Comparison of ENCODE assay signal across 23 cellular contexts in genomic region chr11:133386852-133387251, GRCh38.
"Had no signal": no experiment of that assay in that cellular context is flagged by ENCODE, and none has a peak within 500 bp of the region (broad histone marks: within the 10 kb centered on the region; RNA-seq: fewer than 3 reads in every experiment).

No MANE protein-coding gene starts in this region.

- H3K27me3 Mint-ChIP-seq: activated CD4-positive, alpha-beta memory T cell treated with anti-CD3 and anti-CD28 coated beads for 36 hours; activated CD4-positive, alpha-beta T cell treated with anti-CD3 and anti-CD28 coated beads, Interleukin-2, amount 10 ng/mL, durations not matched to agents 7 days and 5 days; T-cell had no signal

- H3K9ac ChIP-seq: KMS-11 had no signal

- H3K4me3 Mint-ChIP-seq: activated CD4-positive, alpha-beta memory T cell treated with anti-CD3 and anti-CD28 coated beads for 36 hours; activated CD4-positive, alpha-beta T cell treated with anti-CD3 and anti-CD28 coated beads, Interleukin-2, amount 10 ng/mL, durations not matched to agents 7 days and 5 days; activated naive CD4-positive, alpha-beta T cell treated with anti-CD3 and anti-CD28 coated beads for 36 hours; activated naive CD8-positive, alpha-beta T cell; activated T-cell treated with anti-CD3 and anti-CD28 coated beads, Interleukin-2, amount 50 U/mL, for 4 hours; T-cell had no signal

- H3K27ac Mint-ChIP-seq: activated CD4-positive, alpha-beta memory T cell treated with anti-CD3 and anti-CD28 coated beads for 36 hours; activated CD4-positive, alpha-beta T cell treated with anti-CD3 and anti-CD28 coated beads, Interleukin-2, amount 10 ng/mL, durations not matched to agents 7 days and 5 days; activated naive CD4-positive, alpha-beta T cell treated with anti-CD3 and anti-CD28 coated beads for 36 hours; activated naive CD8-positive, alpha-beta T cell; T-cell had no signal

- H3K4me3 ChIP-seq: MG63, PC-9, SK-N-MC had no signal

- FAIRE-seq: astrocyte, TTC549 had no signal

- H3K36me3 Mint-ChIP-seq: activated CD4-positive, alpha-beta memory T cell treated with anti-CD3 and anti-CD28 coated beads for 36 hours; activated naive CD8-positive, alpha-beta T cell; brain; T-cell had no signal

- ATAC-seq: activated T-cell treated with anti-CD3 and anti-CD28 coated beads, Interleukin-2, amount 50 U/mL, for 4 hours; T-cell had no signal

- DNase-seq: activated CD4-positive, alpha-beta memory T cell treated with anti-CD3 and anti-CD28 coated beads for 36 hours; activated CD4-positive, alpha-beta T cell treated with anti-CD3 and anti-CD28 coated beads, Interleukin-2, amount 10 ng/mL, durations not matched to agents 7 days and 5 days; activated CD4-positive, CD25-positive, alpha-beta regulatory T cell; activated CD8-positive, alpha-beta memory T cell treated with anti-CD3 and anti-CD28 coated beads for 24 hours; activated effector memory CD4-positive, alpha-beta T cell treated with anti-CD3 and anti-CD28 coated beads, Interleukin-2, amount 50 U/mL, for 16 hours; activated naive CD4-positive, alpha-beta T cell treated with anti-CD3 and anti-CD28 coated beads for 36 hours; activated T-cell treated with anti-CD3 and anti-CD28 coated beads, Interleukin-2, amount 50 U/mL, for 4 hours; amygdala; MG63; NCI-H187; NCI-H2171; NCI-H345; NCI-H510A; PC-9; T-cell; T-helper 2 cell; T1000 had no signal

- H3K36me3 ChIP-seq: MG63 had no signal

- H3K9me3 Mint-ChIP-seq: activated CD4-positive, alpha-beta memory T cell treated with anti-CD3 and anti-CD28 coated beads for 36 hours; activated CD4-positive, alpha-beta T cell treated with anti-CD3 and anti-CD28 coated beads, Interleukin-2, amount 10 ng/mL, durations not matched to agents 7 days and 5 days; activated naive CD4-positive, alpha-beta T cell treated with anti-CD3 and anti-CD28 coated beads for 36 hours; brain had no signal

- H3K27ac ChIP-seq: KMS-11, PC-9, SK-N-MC had no signal

- H3K4me1 Mint-ChIP-seq: activated CD4-positive, alpha-beta T cell treated with anti-CD3 and anti-CD28 coated beads, Interleukin-2, amount 10 ng/mL, durations not matched to agents 7 days and 5 days; T-cell had no signal

- H3K9me3 ChIP-seq: MG63 had no signal
